Comparison of ENCODE assay signal across 11 cellular contexts in genomic region chr18:323253-323622, GRCh38. TPM values are rescaled to one million over a fixed set of nuclear protein-coding genes. Genes with fewer than 3 reads are reported as not detected.
A peak's percentile ranks its signal among the peaks of the same experiment; 100 is the strongest.
DNase-seq lines count a peak whose midpoint lies in the region; ATAC-seq, FAIRE-seq and TF ChIP-seq lines count a peak whose summit lies in the region.
"Had no signal": no experiment of that assay in that cellular context is flagged by ENCODE, and none has a peak within 500 bp of the region (broad histone marks: within the 10 kb centered on the region; RNA-seq: fewer than 3 reads in every experiment).

No MANE protein-coding gene starts in this region.

- no peak overlapping the region for H3K27ac ChIP-seq in IMR-90 (ENCODE audit: insufficient read depth, low read length)
- H3K27ac ChIP-seq in endothelial cell of umbilical vein (ENCODE audit: insufficient read depth, low read depth, low read length): peak overlapping the region; percentile 29
- no peak overlapping the region for H3K27ac ChIP-seq in stomach
- H3K27ac ChIP-seq: cardiac muscle cell had no signal

- no peak for TF ChIP-seq RAD21 in IMR-90 (IDR thresholded peaks at IDR 0.05; ENCODE audit: low read length)

- in situ Hi-C loops in IMR-90 (cut with MboI; ENCODE audit: low sequenced_read_pairs): no loop called here

- no peak overlapping the region for H4K5ac ChIP-seq in IMR-90 (ENCODE audit: low read depth, low read length)

- WGBS in IMR-90 (ENCODE audit: extremely low coverage in 2 of 2, insufficient read length in 1 of 2), 2 experiments: no CpG with 5 or more reads among the region's 2 CpGs
- 51 to 56% (median 54%) methylated on average over 2 of the region's 2 CpGs for WGBS in stomach, 5 donors

- no peak overlapping the region for H2AK9ac ChIP-seq in IMR-90 (replicated peaks; ENCODE audit: low read depth, low read length, poor library complexity)

- H4K8ac ChIP-seq in IMR-90 (ENCODE audit: low read depth in 2 of 2, low read length in 2 of 2): no peak overlapping the region

- peak; percentile 80 for FAIRE-seq in endothelial cell of umbilical vein (lab: Jason Lieb, UNC)
- FAIRE-seq: GM18507 had no signal

- H3K23ac ChIP-seq in IMR-90 (ENCODE audit: low read depth, low read length): no peak overlapping the region

- intact Hi-C loops in IMR-90 (cut with micrococcal nuclease) (loop anchor here (2.0 kb wide), 1 partner anchor 72 kb away; no protein-coding TSS in a partner anchor), endothelial cell of umbilical vein (cut with micrococcal nuclease) (loop anchor here (2.0 to 5.0 kb wide), 4 partner anchors 36 to 202 kb away; no protein-coding TSS in a partner anchor), stomach (cut with DNase I; ENCODE audit: low total_unique reads) (no loop called here), posterior vena cava (cut with DNase I) (no loop called here)

- CTCF ChIA-PET in BJ (lab: Yijun Ruan, JAX): interaction anchor here (1.4 kb wide), 1 partner anchor 16 kb away, joined by 4 read pairs; no protein-coding TSS in a partner anchor
- CTCF ChIA-PET in IMR-90 (lab: Yijun Ruan, JAX): no interaction called here
- CTCF ChIA-PET in endothelial cell of umbilical vein (lab: Charles Lee): interaction anchor here (1.5 to 1.8 kb wide), 2 partner anchors 12 to 55 kb away, joined by 3 to 4 read pairs; partner anchors contain the start of gene THOC1

- no peak overlapping the region for H4K91ac ChIP-seq in IMR-90 (ENCODE audit: insufficient read depth, low read depth, low read length)

- no peak overlapping the region for H3K4me3 ChIP-seq in BJ (ENCODE audit: low read depth, low read length)
- no peak overlapping the region for H3K4me3 ChIP-seq in IMR-90 (ENCODE audit: insufficient read depth, low read depth, low read length)
- no peak overlapping the region for H3K4me3 ChIP-seq in endothelial cell of umbilical vein (replicated peaks in 1 of 3; ENCODE audit: insufficient read depth in 1 of 3, low read depth in 1 of 3, low read length in 3 of 3)
- H3K4me3 ChIP-seq in stomach: no peak overlapping the region
- H3K4me3 ChIP-seq: cardiac muscle cell had no signal

- TF ChIP-seq POLR2A in IMR-90 (IDR thresholded peaks at IDR 0.05; ENCODE audit: low read depth, low read length) (no peak), endothelial cell of umbilical vein (IDR thresholded peaks at IDR 0.05; ENCODE audit: low read depth, low read length) (no peak), stomach (IDR thresholded peaks at IDR 0.05) (no peak)

- H2AK5ac ChIP-seq in IMR-90 (ENCODE audit: low read depth, low read length): no peak overlapping the region

- POLR2A ChIA-PET in BJ (lab: Charles Lee): no interaction called here
- POLR2A ChIA-PET in IMR-90 (lab: Charles Lee; ENCODE audit: unreplicated experiment): no interaction called here
- POLR2A ChIA-PET in endothelial cell of umbilical vein (lab: Charles Lee): no interaction called here

- H3K9me3 ChIP-seq in IMR-90 (ENCODE audit: control insufficient read depth, insufficient read depth, low read length): no peaks in the 10 kb centered on the region
- no peaks in the 10 kb centered on the region for H3K9me3 ChIP-seq in endothelial cell of umbilical vein (replicated peaks; ENCODE audit: control insufficient read depth, insufficient read depth, low read length)
- no peaks in the 10 kb centered on the region for H3K9me3 ChIP-seq in stomach

- H3K4ac ChIP-seq in IMR-90 (ENCODE audit: low read depth, low read length): no peak overlapping the region

- H3K4me1 ChIP-seq in IMR-90 (ENCODE audit: control insufficient read depth, insufficient read depth, low read length) (peaks cover 1% of the 10 kb centered on the region; the same call in 1 of the 2 replicates), endothelial cell of umbilical vein (ENCODE audit: control insufficient read depth, extremely low read depth, insufficient read depth, low read length) (peaks cover 30% of the 10 kb centered on the region), stomach (peaks cover 0 to 25% (median 12%) of the 10 kb centered on the region in 4 donors)

- H3K27me3 ChIP-seq in BJ (ENCODE audit: control insufficient read depth, insufficient read depth, low read length) (peaks cover 5% of the 10 kb centered on the region), IMR-90 (ENCODE audit: control insufficient read depth, insufficient read depth, low read length) (peaks cover 50% of the 10 kb centered on the region), endothelial cell of umbilical vein (ENCODE audit: control insufficient read depth in 2 of 2, insufficient read depth in 2 of 2, low read length in 2 of 2) (no peaks in the 10 kb centered on the region), stomach (no peaks in the 10 kb centered on the region)
- H3K27me3 ChIP-seq: cardiac muscle cell had no signal

- H3K79me1 ChIP-seq in IMR-90 (ENCODE audit: low read depth in 1 of 2, low read length in 2 of 2): no peaks in the 10 kb centered on the region

- TF ChIP-seq EP300 in stomach (IDR thresholded peaks at IDR 0.05): no peak

- no peak for ATAC-seq in IMR-90 (ENCODE audit: low read depth)

- DNase-seq in BJ (ENCODE audit: low read depth) (peak; percentile 13), IMR-90 (peak; percentile 38), endothelial cell of umbilical vein (ENCODE audit: low read depth, low spot score) (peak; percentile 62), myocyte (ENCODE audit: low read depth) (peak; percentile 25), NCI-H1105 (lab: John Stamatoyannopoulos, UW) (no peak), AG08396 (ENCODE audit: low spot score) (no peak), stomach (no peak), posterior vena cava (ENCODE audit: low spot score) (no peak)
- DNase-seq: Karpas-422 had no signal

- TF ChIP-seq CTCF in BJ (IDR thresholded peaks at IDR 0.05; ENCODE audit: insufficient read depth, low read depth, low read length): no peak
- no peak for TF ChIP-seq CTCF in IMR-90 (conservative IDR thresholded peaks at IDR 0.05; ENCODE audit: low read depth, low read length)
- no peak for TF ChIP-seq CTCF in endothelial cell of umbilical vein (IDR thresholded peaks at IDR 0.05; ENCODE audit: extremely low read depth in 1 of 2, insufficient read depth in 1 of 2, low read depth in 1 of 2, low read length in 2 of 2)
- TF ChIP-seq CTCF in stomach (IDR thresholded peaks at IDR 0.05): no peak

- H2AFZ ChIP-seq in IMR-90 (replicated peaks; ENCODE audit: low read length, poor library complexity) (no peak overlapping the region), endothelial cell of umbilical vein (ENCODE audit: low read depth, low read length) (no peak overlapping the region)

- H2BK15ac ChIP-seq in IMR-90 (ENCODE audit: low read depth, low read length): no peak overlapping the region

- H3K56ac ChIP-seq in IMR-90 (ENCODE audit: extremely low read depth, insufficient read depth, low read length): no peak overlapping the region

- H3K9me1 ChIP-seq in IMR-90 (ENCODE audit: insufficient read depth, low read length) (peaks cover 3% of the 10 kb centered on the region; the same call in 1 of the 2 replicates), endothelial cell of umbilical vein (replicated peaks; ENCODE audit: control insufficient read depth, extremely low read depth, insufficient read depth, low read length) (no peaks in the 10 kb centered on the region)

- BruUV-seq in IMR-90 (replicated peaks; lab: Mats Ljungman, UMichigan): no TSS peak
- BruUV-seq in endothelial cell of umbilical vein (replicated peaks; lab: Mats Ljungman, UMichigan): no TSS peak

- H4K20me1 ChIP-seq in IMR-90 (ENCODE audit: insufficient read depth, low read length) (peaks cover 14% of the 10 kb centered on the region; the same call in 1 of the 2 replicates), endothelial cell of umbilical vein (replicated peaks; ENCODE audit: control insufficient read depth, extremely low read depth, insufficient read depth, low read length) (no peaks in the 10 kb centered on the region)

- H2BK20ac ChIP-seq in IMR-90 (ENCODE audit: low read depth, low read length): no peak overlapping the region

- H3K9ac ChIP-seq in IMR-90 (ENCODE audit: low read depth, low read length) (no peak overlapping the region), endothelial cell of umbilical vein (replicated peaks; ENCODE audit: extremely low read depth, insufficient read depth, low read length) (no peak overlapping the region)

- H3K4me2 ChIP-seq in IMR-90 (ENCODE audit: low read depth, low read length) (peak overlapping the region; percentile 32; the same call in 1 of the 2 replicates), endothelial cell of umbilical vein (ENCODE audit: insufficient read depth, low read length) (peak overlapping the region; percentile 43)

- no peaks in the 10 kb centered on the region for H3K79me2 ChIP-seq in endothelial cell of umbilical vein (ENCODE audit: control insufficient read depth, insufficient read depth, low read length)

- peaks cover 8% of the 10 kb centered on the region for H3K36me3 ChIP-seq in BJ (ENCODE audit: control insufficient read depth, insufficient read depth, low read length)
- no peaks in the 10 kb centered on the region for H3K36me3 ChIP-seq in IMR-90 (ENCODE audit: control insufficient read depth, insufficient read depth, low read length)
- H3K36me3 ChIP-seq in endothelial cell of umbilical vein (ENCODE audit: control insufficient read depth in 2 of 2, extremely low read depth in 1 of 2, insufficient read depth in 2 of 2, low read length in 2 of 2): no peaks in the 10 kb centered on the region
- H3K36me3 ChIP-seq in stomach: no peaks in the 10 kb centered on the region
- H3K36me3 ChIP-seq: cardiac muscle cell had no signal

- H2BK5ac ChIP-seq in IMR-90 (ENCODE audit: low read depth, low read length, poor library complexity, severe bottlenecking): no peak overlapping the region

- no peak overlapping the region for H2BK120ac ChIP-seq in IMR-90 (ENCODE audit: low read depth, low read length)

- no peak overlapping the region for H3K14ac ChIP-seq in IMR-90 (replicated peaks; ENCODE audit: low read depth, low read length)

- dilution Hi-C loops in IMR-90 (cut with HindIII; ENCODE audit: low sequenced_read_pairs, unreplicated experiment): no loop called here
- dilution Hi-C loops in endothelial cell of umbilical vein (cut with MboI; ENCODE audit: extremely low pct_ligation_motif_present, low sequenced_read_pairs): no loop called here

- H3K18ac ChIP-seq in IMR-90 (ENCODE audit: low read depth, low read length): no peak overlapping the region

RNA-seq across cellular contexts. Expression of gene THOC1, which starts 55.4 kb away (rescaled TPM):
- 8.7 and 23.7 TPM in 2 replicates for polyA plus RNA-seq in BJ (2011; rRNA removed)
- polyA minus RNA-seq in BJ (2011; rRNA and poly(A)+ RNA removed): 11.1 and 12.8 TPM in 2 replicates
- total RNA-seq in IMR-90 (2012; rRNA removed): 13.3 and 27.2 TPM in 2 replicates
- polyA plus RNA-seq in IMR-90 (2012; rRNA removed): 14.1 and 15.8 TPM in 2 replicates
- polyA plus RNA-seq in IMR-90 (2012; cell fraction: cytosol; rRNA removed): 0.35 and 0.88 TPM in 2 replicates
- polyA plus RNA-seq in IMR-90 (2012; cell fraction: nucleus; rRNA removed; ENCODE audit: low replicate concordance): 3.1 and 32.8 TPM in 2 replicates
- 43.5 and 50.5 TPM in 2 replicates for total RNA-seq in endothelial cell of umbilical vein
- 8.8 and 12.0 TPM in 2 replicates for polyA plus RNA-seq in endothelial cell of umbilical vein
- 13.9 and 14.3 TPM in 2 replicates for polyA plus RNA-seq in endothelial cell of umbilical vein (2011; cell fraction: cytosol; rRNA removed)
- polyA plus RNA-seq in endothelial cell of umbilical vein (2011; cell fraction: nucleus; rRNA removed): 90.8 and 133 TPM in 2 replicates
- polyA plus RNA-seq in endothelial cell of umbilical vein (2012): 24.4 and 39.3 TPM in 2 replicates
- 27.7 and 34.7 TPM in 2 replicates for polyA minus RNA-seq in endothelial cell of umbilical vein
- 16.6 TPM for polyA minus RNA-seq in endothelial cell of umbilical vein (2011; cell fraction: cytosol; rRNA and poly(A)+ RNA removed)
- polyA minus RNA-seq in endothelial cell of umbilical vein (2011; cell fraction: nucleus; rRNA and poly(A)+ RNA removed): 86.4 and 117 TPM in 2 replicates
- 34.8 and 36.4 TPM in 2 replicates for total RNA-seq in myocyte
- 13.9 TPM for polyA plus RNA-seq in myocyte (2012)
- 100 to 1,000 TPM in 1 of 5 donors, 10 to 100 TPM in 4; 16.2 to 122 (median 53.5) TPM for total RNA-seq in stomach
- polyA plus RNA-seq in stomach: 10 to 100 TPM; 14.2 to 40.3 (median 21.0) TPM
- total RNA-seq in posterior vena cava: 10 to 100 TPM; 25.9 to 26.4 TPM

Comparison
In these comparisons a context has a peak if more than half of its experiments do, and no peak if none do; other contexts are left out.
1. DNase-seq: peak in BJ (single experiment), IMR-90 (single experiment), endothelial cell of umbilical vein (single experiment) and myocyte (single experiment); none in NCI-H1105 (single experiment), AG08396 (single experiment), stomach (single experiment) and posterior vena cava (single experiment).
2. intact Hi-C loops: an anchor here in IMR-90 (2.0 kb wide) and endothelial cell of umbilical vein (2.0 to 5.0 kb wide); none called in stomach and posterior vena cava.